Comparison of ENCODE assay signal across 8 cellular contexts in the genomic region with DNA sequence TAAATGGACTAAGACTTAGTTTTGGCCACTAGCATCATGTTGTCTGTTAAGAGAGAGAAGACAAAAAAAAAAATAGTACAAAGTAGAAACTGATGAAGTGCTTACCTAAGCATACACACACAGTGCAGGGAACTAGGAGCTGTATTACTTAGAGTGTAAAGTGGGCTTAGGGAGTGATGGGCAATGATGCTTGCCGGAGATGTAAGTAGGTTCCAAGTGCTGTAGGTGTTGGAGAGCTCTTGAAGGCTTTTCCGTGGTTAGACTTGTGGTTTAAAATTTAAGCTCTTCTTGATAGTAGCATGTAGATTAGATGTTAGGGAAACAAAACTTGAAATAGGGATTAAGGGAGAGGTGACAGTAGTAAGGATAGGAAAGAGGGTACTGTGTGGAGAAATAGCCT. TPM values are rescaled to one million over a fixed set of nuclear protein-coding genes. Genes with fewer than 3 reads are reported as not detected.
DNase-seq lines count a peak whose midpoint lies in the region; ATAC-seq, FAIRE-seq and TF ChIP-seq lines count a peak whose summit lies in the region.

No MANE protein-coding gene starts in this region.

- ATAC-seq in heart right ventricle (no peak), Right ventricle myocardium superior (ENCODE audit: poor library complexity) (no peak), GM18498 (IDR thresholded peaks at IDR 0.05; ENCODE audit: unreplicated experiment) (no peak), GM21515 (IDR thresholded peaks at IDR 0.05; ENCODE audit: unreplicated experiment) (no peak)

- dilution Hi-C loops in endothelial cell of umbilical vein (cut with MboI; ENCODE audit: extremely low pct_ligation_motif_present, low sequenced_read_pairs) = no loop called here

- H2AFZ ChIP-seq in endothelial cell of umbilical vein (ENCODE audit: low read depth, low read length) = no peak overlapping the region

- H3K4me1 Mint-ChIP-seq in progenitor cell of endocrine pancreas (ENCODE audit: low read depth) = peaks cover 30% of the 10 kb centered on the region

- FAIRE-seq in endothelial cell of umbilical vein (lab: Jason Lieb, UNC) = no peak

- peaks cover 0 to 42% (median 28%) of the 10 kb centered on the region in 9 donors for H3K4me1 ChIP-seq in heart right ventricle
- peaks cover 18% of the 10 kb centered on the region for H3K4me1 ChIP-seq in endothelial cell of umbilical vein (ENCODE audit: control insufficient read depth, extremely low read depth, insufficient read depth, low read length)

- H3K4me2 ChIP-seq in endothelial cell of umbilical vein (ENCODE audit: insufficient read depth, low read length) = peak overlapping the region; percentile 91

- peaks cover 2% of the 10 kb centered on the region for H4K20me1 ChIP-seq in endothelial cell of umbilical vein (replicated peaks; ENCODE audit: control insufficient read depth, extremely low read depth, insufficient read depth, low read length)

- no peak overlapping the region for H3K9ac ChIP-seq in endothelial cell of umbilical vein (replicated peaks; ENCODE audit: extremely low read depth, insufficient read depth, low read length)

- H3K27ac ChIP-seq in heart right ventricle = peak overlapping the region in 1 of 10 donors; percentile 100
- no peak overlapping the region for H3K27ac ChIP-seq in endothelial cell of umbilical vein (ENCODE audit: insufficient read depth, low read depth, low read length)

- H3K9me3 ChIP-seq in heart right ventricle (peaks cover 0 to 21% (median 0%) of the 10 kb centered on the region in 11 donors), endothelial cell of umbilical vein (replicated peaks; ENCODE audit: control insufficient read depth, insufficient read depth, low read length) (no peaks in the 10 kb centered on the region)

- peak overlapping the region in 8 of 10 donors; percentile 75 to 94 (median 88) for H3K4me3 ChIP-seq in heart right ventricle
- peak overlapping the region in 1 of 3 experiments; percentile 84 for H3K4me3 ChIP-seq in endothelial cell of umbilical vein (replicated peaks in 1 of 3; ENCODE audit: insufficient read depth in 1 of 3, low read depth in 1 of 3, low read length in 3 of 3)

- no peaks in the 10 kb centered on the region for H3K9me1 ChIP-seq in endothelial cell of umbilical vein (replicated peaks; ENCODE audit: control insufficient read depth, extremely low read depth, insufficient read depth, low read length)

- no TSS peak for BruUV-seq in endothelial cell of umbilical vein (replicated peaks; lab: Mats Ljungman, UMichigan)

- DNase-seq in heart right ventricle = no peak
- DNase-seq in Right ventricle myocardium superior = no peak
- DNase-seq in RKO (ENCODE audit: low spot score) = peak; percentile 46
- DNase-seq in endothelial cell of umbilical vein (ENCODE audit: low read depth, low spot score) = no peak
- DNase-seq in progenitor cell of endocrine pancreas (ENCODE audit: low spot score, unreplicated experiment) = no peak
- DNase-seq in cerebellar nuclear complex (lab: John Stamatoyannopoulos, UW) = no peak

- CTCF ChIA-PET in endothelial cell of umbilical vein (lab: Charles Lee) = interaction anchor here (0.8 to 1.6 kb wide), 5 partner anchors 25 to 158 kb away, joined by 3 to 7 read pairs (median 4); a partner anchor contains a TSS

- no peaks in the 10 kb centered on the region for H3K27me3 Mint-ChIP-seq in progenitor cell of endocrine pancreas

- H3K79me2 ChIP-seq in endothelial cell of umbilical vein (ENCODE audit: control insufficient read depth, insufficient read depth, low read length) = peaks cover 57% of the 10 kb centered on the region

- TF ChIP-seq CTCF in heart right ventricle (IDR thresholded peaks at IDR 0.05) = no peak
- no peak for TF ChIP-seq CTCF in endothelial cell of umbilical vein (IDR thresholded peaks at IDR 0.05; ENCODE audit: extremely low read depth in 1 of 2, insufficient read depth in 1 of 2, low read depth in 1 of 2, low read length in 2 of 2)
- TF ChIP-seq CTCF in progenitor cell of endocrine pancreas (IDR thresholded peaks at IDR 0.05; ENCODE audit: unreplicated experiment) = no peak

- peaks cover 13% of the 10 kb centered on the region for H3K36me3 Mint-ChIP-seq in progenitor cell of endocrine pancreas (ENCODE audit: insufficient read depth)

- peaks cover 9% of the 10 kb centered on the region for H3K9me3 Mint-ChIP-seq in progenitor cell of endocrine pancreas (ENCODE audit: low read depth)

- no peak overlapping the region for H3K27ac Mint-ChIP-seq in progenitor cell of endocrine pancreas

- H3K36me3 ChIP-seq in heart right ventricle (no peaks in the 10 kb centered on the region), endothelial cell of umbilical vein (ENCODE audit: control insufficient read depth in 2 of 2, extremely low read depth in 1 of 2, insufficient read depth in 2 of 2, low read length in 2 of 2) (no peaks in the 10 kb centered on the region)

- H3K4me3 Mint-ChIP-seq in progenitor cell of endocrine pancreas (ENCODE audit: low read depth) = peak overlapping the region; percentile 93

- H3K27me3 ChIP-seq in heart right ventricle (no peaks in the 10 kb centered on the region), endothelial cell of umbilical vein (ENCODE audit: control insufficient read depth in 2 of 2, insufficient read depth in 2 of 2, low read length in 2 of 2) (no peaks in the 10 kb centered on the region)

- TF ChIP-seq POLR2A in endothelial cell of umbilical vein (IDR thresholded peaks at IDR 0.05; ENCODE audit: low read depth, low read length) = no peak

- WGBS in heart right ventricle, 2 donors = 19 to 23% methylated on average over 2 of the region's 2 CpGs

- POLR2A ChIA-PET in endothelial cell of umbilical vein (lab: Charles Lee) = interaction anchor here (1.0 kb wide), 1 partner anchor 98 kb away, joined by 8 read pairs; a partner anchor contains a TSS

- intact Hi-C loops in heart right ventricle (cut with DNase I) (loop anchor here in 8 of 10 donors (5.0 to 10.0 kb wide), 7 partner anchors 91 to 166 kb away; a partner anchor contains a TSS), Right ventricle myocardium superior (cut with DNase I) (loop anchor here (10.0 kb wide), 1 partner anchor 84 kb away; no protein-coding TSS in a partner anchor), endothelial cell of umbilical vein (cut with micrococcal nuclease) (loop anchor here (5.0 kb wide), 3 partner anchors 51 to 166 kb away; a partner anchor contains a TSS)

TF ChIP-seq in endothelial cell of umbilical vein, 7 proteins besides CTCF, POLR2A, EP300 and RAD21:
- TF ChIP-seq JUN (IDR thresholded peaks at IDR 0.05; ENCODE audit: borderline replicate concordance, insufficient read depth, insufficient read length, low read depth) = no peak
- TF ChIP-seq, protein P1, sequence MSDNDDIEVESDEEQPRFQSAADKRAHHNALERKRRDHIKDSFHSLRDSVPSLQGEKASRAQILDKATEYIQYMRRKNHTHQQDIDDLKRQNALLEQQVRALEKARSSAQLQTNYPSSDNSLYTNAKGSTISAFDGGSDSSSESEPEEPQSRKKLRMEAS (IDR thresholded peaks at IDR 0.05; ENCODE audit: insufficient read depth, insufficient read length) = no peak

RNA-seq across cellular contexts. Expression of a gene that starts 34.7 kb away (rescaled TPM):
- total RNA-seq in heart right ventricle = 10 to 100 TPM; 17.8 to 34.2 (median 22.3) TPM
- polyA plus RNA-seq in heart right ventricle = 10 to 100 TPM in 1 of 2 donors, 1 to 10 TPM in 1; 8.0 to 34.6 TPM
- total RNA-seq in Right ventricle myocardium superior = 28.6 TPM
- total RNA-seq in endothelial cell of umbilical vein = 14.9 and 16.2 TPM in 2 replicates
- 9.4 and 10.4 TPM in 2 replicates for polyA plus RNA-seq in endothelial cell of umbilical vein
- polyA plus RNA-seq in endothelial cell of umbilical vein (2011; cell fraction: cytosol; rRNA removed) = 9.8 and 10.5 TPM in 2 replicates
- polyA plus RNA-seq in endothelial cell of umbilical vein (2011; cell fraction: nucleus; rRNA removed) = 22.2 and 22.6 TPM in 2 replicates
- 11.4 and 12.4 TPM in 2 replicates for polyA plus RNA-seq in endothelial cell of umbilical vein (2012)
- polyA minus RNA-seq in endothelial cell of umbilical vein = 8.4 and 10.7 TPM in 2 replicates
- polyA minus RNA-seq in endothelial cell of umbilical vein (2011; cell fraction: cytosol; rRNA and poly(A)+ RNA removed) = 15.4 TPM
- 14.5 and 19.3 TPM in 2 replicates for polyA minus RNA-seq in endothelial cell of umbilical vein (2011; cell fraction: nucleus; rRNA and poly(A)+ RNA removed)
- 34.0 and 34.7 TPM in 2 replicates for total RNA-seq in progenitor cell of endocrine pancreas
